ENCODE assay signal across 19 cellular contexts in the genomic region with DNA sequence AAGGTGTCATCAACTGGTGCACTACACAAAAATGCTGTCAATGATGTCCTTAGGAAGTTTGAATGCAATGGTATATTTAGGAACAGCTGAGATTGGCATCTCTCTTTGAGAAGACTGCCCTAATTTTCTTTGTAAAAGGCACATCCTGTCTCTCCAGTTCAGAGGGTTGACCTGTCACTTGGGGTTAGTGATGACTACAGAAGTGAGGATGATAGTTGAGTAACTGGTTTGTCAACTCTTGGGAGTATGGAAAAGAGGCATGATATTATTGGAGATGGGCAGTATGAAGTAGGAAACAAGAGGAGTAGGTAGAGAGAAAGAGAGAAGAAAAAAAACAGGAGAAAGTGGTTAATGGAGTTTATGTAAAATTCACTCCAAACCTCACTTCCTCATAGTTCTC. TPM values are rescaled to one million over a fixed set of nuclear protein-coding genes. Genes with fewer than 3 reads are reported as not detected.
DNase-seq lines count a peak whose midpoint lies in the region; TF ChIP-seq lines count a peak whose summit lies in the region.
"Had no signal": no experiment of that assay in that cellular context is flagged by ENCODE, and none has a peak within 500 bp of the region (broad histone marks: within the 10 kb centered on the region; RNA-seq: fewer than 3 reads in every experiment).

No MANE protein-coding gene starts in this region.

- no peaks in the 10 kb centered on the region for H3K9me3 ChIP-seq in PC-9 (ENCODE audit: insufficient read depth, low read depth)
- H3K9me3 ChIP-seq: BLaER1, Peyer's patch had no signal

- CTCF ChIA-PET in PC-9 (lab: Charles Lee) = no interaction called here

- H3K4me3 ChIP-seq in PC-9 = no peak overlapping the region
- H3K4me3 ChIP-seq: BLaER1, GM12878, Peyer's patch had no signal

- peaks cover 20% of the 10 kb centered on the region for H3K4me1 ChIP-seq in PC-9 (replicated peaks; ENCODE audit: insufficient read depth)
- H3K4me1 ChIP-seq: Peyer's patch had no signal

- H3K36me3 ChIP-seq in PC-9 (ENCODE audit: low read depth) = no peaks in the 10 kb centered on the region
- H3K36me3 ChIP-seq: BLaER1, Peyer's patch had no signal

- no peaks in the 10 kb centered on the region for H3K79me2 ChIP-seq in PC-9 (ENCODE audit: low read depth)

- 0 out of 2 replicates have a peak, but pooled peaks cover 11% of the 10 kb centered on the region for H3F3A ChIP-seq in PC-9 (ENCODE audit: insufficient read depth, low read depth)

- TF ChIP-seq CTCF in PC-9 (conservative IDR thresholded peaks at IDR 0.05) = no peak

- 0 out of 2 replicates have a peak, but pooled peaks cover 4% of the 10 kb centered on the region for H3K9me2 ChIP-seq in PC-9 (ENCODE audit: insufficient read depth)

- no peak overlapping the region for H2AFZ ChIP-seq in PC-9

- POLR2A ChIA-PET in PC-9 (lab: Charles Lee; ENCODE audit: unreplicated experiment) = no interaction called here

- no peaks in the 10 kb centered on the region for H4K20me1 ChIP-seq in PC-9 (ENCODE audit: insufficient read depth)
- H4K20me1 ChIP-seq: BLaER1 had no signal

- DNase-seq in DMS153 (lab: John Stamatoyannopoulos, UW) = peak; percentile 21
- no peak for DNase-seq in DMS153 treated with DMSO at 0.1 percent for 48 hours (lab: John Stamatoyannopoulos, UW; ENCODE audit: unreplicated experiment)
- DNase-seq in HPDE6-E6E7 (ENCODE audit: extremely low spot score) = peak; percentile 29
- peak in 1 of 2 experiments; percentile 42 for DNase-seq in PC-9
- DNase-seq in kidney tubule cell (ENCODE audit: low spot score) = peak; percentile 42
- no peak for DNase-seq in hypothalamus (lab: John Stamatoyannopoulos, UW)
- no peak for DNase-seq in amniotic stem cell (lab: John Stamatoyannopoulos, UW)
- DNase-seq in OCI-M2 (lab: John Stamatoyannopoulos, UW; ENCODE audit: unreplicated experiment) = no peak
- DNase-seq: DMS79, HCEC 1CT, NCI-H1105 treated with DMSO at 0.1 percent for 48 hours, NCI-H187 treated with DMSO at 0.1 percent for 48 hours, NCI-H2171 treated with DMSO at 0.1 percent for 48 hours, NCI-H524, Peyer's patch, SHP77 treated with DMSO at 0.1 percent for 48 hours had no signal

- BruUV-seq in PC-9 (replicated peaks; lab: Mats Ljungman, UMichigan) = no TSS peak

- H3K4me2 ChIP-seq in PC-9 = peak overlapping the region; percentile 13; the same call in 1 of the 2 replicates
- H3K4me2 ChIP-seq: BLaER1 had no signal

- intact Hi-C loops in PC-9 (cut with micrococcal nuclease; ENCODE audit: unreplicated experiment) = no loop called here

- H3K27ac ChIP-seq in PC-9 = no peak overlapping the region
- H3K27ac ChIP-seq: 22Rv1, BLaER1, Peyer's patch had no signal

- H3K27me3 ChIP-seq in PC-9 (ENCODE audit: insufficient read depth, low read depth) = no peaks in the 10 kb centered on the region
- H3K27me3 ChIP-seq: BLaER1, Peyer's patch had no signal

RNA-seq across cellular contexts. Expression of gene PIGC, which starts 40.4 kb away (rescaled TPM):
- 21.3 and 26.5 TPM in 2 replicates for total RNA-seq in PC-9 (2021)

RNA-seq across cellular contexts. Expression of gene SUCO, which starts 48.7 kb away (rescaled TPM):
- 31.2 and 34.0 TPM in 2 replicates for total RNA-seq in PC-9 (2021)

Comparison
In these comparisons a context has a peak if more than half of its experiments do, and no peak if none do; other contexts are left out.
1. DNase-seq: peak in DMS153 (single experiment), HPDE6-E6E7 (single experiment) and kidney tubule cell (single experiment); none in DMS153 treated with DMSO at 0.1 percent for 48 hours (single experiment), hypothalamus (0 of 51), amniotic stem cell (single experiment) and OCI-M2 (single experiment).